ENCODE assay signal across 19 cellular contexts in genomic region chr5:55429221-55429620, GRCh38.
DNase-seq lines count a peak whose midpoint lies in the region; ATAC-seq and TF ChIP-seq lines count a peak whose summit lies in the region.
"Had no signal": no experiment of that assay in that cellular context is flagged by ENCODE, and none has a peak within 500 bp of the region (broad histone marks: within the 10 kb centered on the region; RNA-seq: fewer than 3 reads in every experiment).

No MANE protein-coding gene starts in this region.

- TF ChIP-seq POLR2A in sigmoid colon (IDR thresholded peaks at IDR 0.05) = no peak
- no peak for TF ChIP-seq POLR2A in lower leg skin (IDR thresholded peaks at IDR 0.05)

- H3K27me3 ChIP-seq in colonic mucosa = no peaks in the 10 kb centered on the region
- no peaks in the 10 kb centered on the region for H3K27me3 ChIP-seq in sigmoid colon
- no peaks in the 10 kb centered on the region for H3K27me3 ChIP-seq in aorta (ENCODE audit: control insufficient read depth in 1 of 2, insufficient read depth in 2 of 2, low read length in 1 of 2)

- POLR2A ChIA-PET in HEK293 (lab: Yijun Ruan, JAX) = interaction anchor here (1.2 kb wide), 1 partner anchor 11 kb away, joined by 3 read pairs; no protein-coding TSS in a partner anchor

- H3K4me1 Mint-ChIP-seq in glutamatergic neuron (ENCODE audit: low read depth, unreplicated experiment) = no peaks in the 10 kb centered on the region

- intact Hi-C loops in colonic mucosa (cut with DNase I) (no loop called here), sigmoid colon (cut with DNase I) (no loop called here), aorta (cut with DNase I) (no loop called here), lower leg skin (cut with DNase I; ENCODE audit: low total_unique reads) (no loop called here)

- H3K36me3 Mint-ChIP-seq in glutamatergic neuron (ENCODE audit: unreplicated experiment) = peaks cover 52% of the 10 kb centered on the region

- H3K4me3 ChIP-seq in HEK293 (ENCODE audit: low read depth, low read length) (no peak overlapping the region), colonic mucosa (no peak overlapping the region), sigmoid colon (no peak overlapping the region), aorta (ENCODE audit: low read length in 2 of 2) (no peak overlapping the region), lower leg skin (ENCODE audit: low read depth, poor library complexity, severe bottlenecking) (no peak overlapping the region)
- H3K4me3 ChIP-seq: HAP-1, PC-9 had no signal

- H3K4me1 ChIP-seq in HEK293 (ENCODE audit: control insufficient read depth, insufficient read depth, low read length) (no peaks in the 10 kb centered on the region; the same call in 1 of the 2 replicates), colonic mucosa (peaks cover 12% of the 10 kb centered on the region), sigmoid colon (peaks cover 0 to 48% (median 32%) of the 10 kb centered on the region in 4 donors), aorta (ENCODE audit: control insufficient read depth in 1 of 2, insufficient read depth in 2 of 2, low read length in 2 of 2) (peaks cover 0 to 5% of the 10 kb centered on the region in 2 donors)

- no peak for DNase-seq in colonic mucosa
- no peak for DNase-seq in sigmoid colon
- no peak for DNase-seq in aorta
- no peak for DNase-seq in lower leg skin (ENCODE audit: low spot score in 2 of 2)
- DNase-seq in glutamatergic neuron = no peak
- no peak for DNase-seq in SHP77 (lab: John Stamatoyannopoulos, UW)
- DNase-seq: C1 segment of cervical spinal cord, DMS 273 treated with DMSO at 0.1 percent for 48 hours, DND-41, Karpas-422, NCI-H1417 treated with DMSO at 0.1 percent for 48 hours, NCI-H187 treated with DMSO at 0.1 percent for 48 hours, NCI-H524 treated with DMSO at 0.1 percent for 48 hours, PC-9 had no signal

- CTCF ChIA-PET in HEK293 (lab: Yijun Ruan, JAX) = no interaction called here

- H3K36me3 ChIP-seq in HEK293 (ENCODE audit: control insufficient read depth in 2 of 2, insufficient read depth in 1 of 2, low read length in 2 of 2) (peaks cover 11 to 53% of the 10 kb centered on the region in 2 experiments; a peak in 2 of 3 replicates), colonic mucosa (peaks cover 3% of the 10 kb centered on the region), sigmoid colon (peaks cover 0 to 36% (median 9%) of the 10 kb centered on the region in 4 donors), aorta (ENCODE audit: control insufficient read depth in 1 of 2, insufficient read depth in 2 of 2, low read length in 1 of 2) (peaks cover 1 to 7% of the 10 kb centered on the region in 2 donors)

- ATAC-seq in aorta (ENCODE audit: low FRiP score) = peak; percentile 21

- peaks cover 31% of the 10 kb centered on the region for H3K9me3 Mint-ChIP-seq in glutamatergic neuron (ENCODE audit: unreplicated experiment)

- no peak overlapping the region for H3K9ac ChIP-seq in colonic mucosa (ENCODE audit: low read depth in 2 of 2, low read length in 2 of 2)

- 48 to 49% methylated on average over 2 of the region's 2 CpGs for WGBS in sigmoid colon, 2 donors
- WGBS in aorta, 2 donors = 46 to 51% methylated on average over 2 of the region's 2 CpGs
- WGBS in lower leg skin, 2 donors = 40 to 47% methylated on average over 2 of the region's 2 CpGs

- TF ChIP-seq CTCF in HEK293 (tag by site-specific recombination; IDR thresholded peaks at IDR 0.05) (no peak), colonic mucosa (IDR thresholded peaks at IDR 0.05) (no peak), sigmoid colon (IDR thresholded peaks at IDR 0.05) (no peak), lower leg skin (IDR thresholded peaks at IDR 0.05) (no peak), glutamatergic neuron (IDR thresholded peaks at IDR 0.05; ENCODE audit: partially characterized antibody, unreplicated experiment) (no peak)

- no peak overlapping the region for H3K4me3 Mint-ChIP-seq in glutamatergic neuron (ENCODE audit: unreplicated experiment)
- H3K4me3 Mint-ChIP-seq: IgD-negative memory B cell had no signal

- H3K27ac ChIP-seq in HEK293 (ENCODE audit: extremely low read depth, low read depth, low read length) (no peak overlapping the region), colonic mucosa (peak overlapping the region; percentile 57), sigmoid colon (peak overlapping the region in 3 of 4 donors; percentile 38 to 51 (median 47)), aorta (ENCODE audit: low read depth in 1 of 2, low read length in 2 of 2) (no peak overlapping the region)
- H3K27ac ChIP-seq: HL-60, PC-9, RWPE1 had no signal

- TF ChIP-seq EP300 in sigmoid colon (IDR thresholded peaks at IDR 0.05) = no peak

- H3K27ac Mint-ChIP-seq in glutamatergic neuron (ENCODE audit: unreplicated experiment) = no peak overlapping the region
- H3K27ac Mint-ChIP-seq: IgD-negative memory B cell had no signal

- H3K9me3 ChIP-seq in HEK293 (ENCODE audit: control insufficient read depth, insufficient read depth, low read depth, low read length) = no peaks in the 10 kb centered on the region
- no peaks in the 10 kb centered on the region for H3K9me3 ChIP-seq in colonic mucosa
- no peaks in the 10 kb centered on the region for H3K9me3 ChIP-seq in sigmoid colon
- H3K9me3 ChIP-seq in aorta (ENCODE audit: control insufficient read depth, low read length) = no peaks in the 10 kb centered on the region
- H3K9me3 ChIP-seq: HAP-1 had no signal

- H3K27me3 Mint-ChIP-seq in glutamatergic neuron (ENCODE audit: unreplicated experiment) = peaks cover 4% of the 10 kb centered on the region
- H3K27me3 Mint-ChIP-seq: IgD-negative memory B cell had no signal

TF ChIP-seq in HEK293, 187 proteins besides CTCF, POLR2A, EP300 and RAD21:
- TF ChIP-seq ZNF785 (tag by site-specific recombination; IDR thresholded peaks at IDR 0.05) (no peak), MZF1 (tag by site-specific recombination; IDR thresholded peaks at IDR 0.05; ENCODE audit: borderline replicate concordance) (0 out of 2 replicates have a peak, but pooled peaks have one; percentile 21)

Comparison
In these comparisons a context has a peak if more than half of its experiments do, and no peak if none do; other contexts are left out.
1. H3K27ac ChIP-seq: peak in colonic mucosa (single experiment) and sigmoid colon (3 of 4); none in HEK293 (single experiment) and aorta (0 of 2).